Comparison of ENCODE assay signal across 17 cellular contexts in the genomic region with DNA sequence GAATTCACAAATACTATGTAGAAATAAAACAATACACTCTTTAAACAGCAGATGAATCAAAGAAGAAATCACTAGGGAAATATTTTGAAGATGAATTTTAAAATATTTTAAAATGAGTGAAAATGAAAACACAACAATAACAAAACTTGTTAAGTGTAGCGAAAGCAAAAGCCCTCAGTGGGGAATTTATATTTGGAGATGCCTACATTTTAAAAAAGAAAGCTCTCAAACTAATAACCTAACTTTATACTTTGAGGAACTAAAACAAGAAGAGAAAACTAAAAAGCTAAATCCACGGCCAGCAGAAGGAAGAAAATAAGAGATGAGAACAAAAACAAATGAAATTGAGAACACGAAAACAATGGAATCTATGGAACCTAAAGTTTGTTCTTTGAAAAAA. TPM values are rescaled to one million over a fixed set of nuclear protein-coding genes. Genes with fewer than 3 reads are reported as not detected.
A peak's percentile ranks its signal among the peaks of the same experiment; 100 is the strongest.
DNase-seq lines count a peak whose midpoint lies in the region; ATAC-seq and TF ChIP-seq lines count a peak whose summit lies in the region.
"Had no signal": no experiment of that assay in that cellular context is flagged by ENCODE, and none has a peak within 500 bp of the region (broad histone marks: within the 10 kb centered on the region; RNA-seq: fewer than 3 reads in every experiment).

No MANE protein-coding gene starts in this region.

- intact Hi-C loops in Calu3 (cut with micrococcal nuclease; ENCODE audit: unreplicated experiment) (no loop called here), CD14-positive monocyte (cut with micrococcal nuclease) (no loop called here)
- intact Hi-C loops in dendritic cell treated with granulocyte-macrophage colony-stimulating factor and Interleukin-4, amounts not matched to agents 40 ng/mL and 50 ng/mL, for 4 days (cut with micrococcal nuclease): no loop called here

- BruUV-seq in Calu3 (replicated peaks; lab: Mats Ljungman, UMichigan): TSS peak; percentile 21

- CTCF ChIA-PET in Calu3 (lab: Charles Lee): no interaction called here

- no peak overlapping the region for H3K27ac Mint-ChIP-seq in Calu3 (ENCODE audit: unreplicated experiment)
- H3K27ac Mint-ChIP-seq in dendritic cell treated with granulocyte-macrophage colony-stimulating factor and Interleukin-4, amounts not matched to agents 40 ng/mL and 50 ng/mL, for 4 days: peak overlapping the region; percentile 4
- no peak overlapping the region for H3K27ac Mint-ChIP-seq in CD14-positive monocyte
- H3K27ac Mint-ChIP-seq: CD4-positive, alpha-beta T cell; GM23338; IgD-negative memory B cell had no signal

- H3K4me1 Mint-ChIP-seq in Calu3 (ENCODE audit: low read depth, unreplicated experiment) (no peaks in the 10 kb centered on the region), CD14-positive monocyte (no peaks in the 10 kb centered on the region)
- peaks cover 6% of the 10 kb centered on the region for H3K4me1 Mint-ChIP-seq in dendritic cell treated with granulocyte-macrophage colony-stimulating factor and Interleukin-4, amounts not matched to agents 40 ng/mL and 50 ng/mL, for 4 days (ENCODE audit: low read depth)
- H3K4me1 Mint-ChIP-seq: GM23338, IgD-negative memory B cell had no signal

- TF ChIP-seq CTCF in Calu3 (IDR thresholded peaks at IDR 0.05; ENCODE audit: unreplicated experiment): no peak
- no peak for TF ChIP-seq CTCF in CD14-positive monocyte (IDR thresholded peaks at IDR 0.05)

- H3K4me3 Mint-ChIP-seq in Calu3 (ENCODE audit: low read depth, unreplicated experiment): no peak overlapping the region
- no peak overlapping the region for H3K4me3 Mint-ChIP-seq in dendritic cell treated with granulocyte-macrophage colony-stimulating factor and Interleukin-4, amounts not matched to agents 40 ng/mL and 50 ng/mL, for 4 days
- H3K4me3 Mint-ChIP-seq in CD14-positive monocyte: no peak overlapping the region
- H3K4me3 Mint-ChIP-seq: CD4-positive, alpha-beta T cell; GM23338; IgD-negative memory B cell had no signal

- no peaks in the 10 kb centered on the region for H3K27me3 Mint-ChIP-seq in Calu3 (ENCODE audit: unreplicated experiment)
- H3K27me3 Mint-ChIP-seq in dendritic cell treated with granulocyte-macrophage colony-stimulating factor and Interleukin-4, amounts not matched to agents 40 ng/mL and 50 ng/mL, for 4 days: peaks cover 4% of the 10 kb centered on the region
- H3K27me3 Mint-ChIP-seq in CD14-positive monocyte (ENCODE audit: low read depth in 3 of 3): peaks cover 2 to 4% (median 2%) of the 10 kb centered on the region in 3 donors
- H3K27me3 Mint-ChIP-seq: CD4-positive, alpha-beta T cell had no signal

- ATAC-seq in GM18868 (IDR thresholded peaks at IDR 0.05; ENCODE audit: unreplicated experiment) (peak; percentile 64), HG02870 (IDR thresholded peaks at IDR 0.05; ENCODE audit: unreplicated experiment) (peak; percentile 61), GM21381 (IDR thresholded peaks at IDR 0.05; ENCODE audit: unreplicated experiment) (no peak)
- ATAC-seq: GM23338 had no signal

- peaks cover 4% of the 10 kb centered on the region for H3K9me3 Mint-ChIP-seq in Calu3 (ENCODE audit: low read depth, unreplicated experiment)
- H3K9me3 Mint-ChIP-seq in dendritic cell treated with granulocyte-macrophage colony-stimulating factor and Interleukin-4, amounts not matched to agents 40 ng/mL and 50 ng/mL, for 4 days: peaks cover 10% of the 10 kb centered on the region
- peaks cover 0 to 6% (median 5%) of the 10 kb centered on the region in 7 donors for H3K9me3 Mint-ChIP-seq in CD14-positive monocyte

- H3K36me3 Mint-ChIP-seq in Calu3 (ENCODE audit: insufficient read depth, unreplicated experiment): peaks cover 3% of the 10 kb centered on the region
- H3K36me3 Mint-ChIP-seq in dendritic cell treated with granulocyte-macrophage colony-stimulating factor and Interleukin-4, amounts not matched to agents 40 ng/mL and 50 ng/mL, for 4 days (ENCODE audit: low read depth): peaks cover 11% of the 10 kb centered on the region
- peaks cover 32 to 36% of the 10 kb centered on the region in 2 donors for H3K36me3 Mint-ChIP-seq in CD14-positive monocyte

- DNase-seq in Calu3: no peak
- no peak for DNase-seq in 8988T
- DNase-seq in T1000 (lab: John Stamatoyannopoulos, UW): no peak
- DNase-seq in CD14-positive monocyte (ENCODE audit: low spot score): no peak
- DNase-seq: ACHN; CD4-positive, alpha-beta T cell; DMS153; DND-41; GDM1; H7; KG1 had no signal

RNA-seq across cellular contexts. Expression of a gene that starts 22.7 kb away (rescaled TPM):
- 41.7 and 45.8 TPM in 2 replicates for total RNA-seq in Calu3 (2022)
- polyA plus RNA-seq in CD14-positive monocyte: 1 to 10 TPM; 1.4 to 1.6 TPM

RNA-seq across cellular contexts. Expression of a gene that starts 30.8 kb away (rescaled TPM):
- not detected in 2 replicates for total RNA-seq in Calu3 (2022)
- polyA plus RNA-seq in CD14-positive monocyte: 100 to 1,000 TPM in 1 of 2 donors, 10 to 100 TPM in 1; 57.5 to 115 TPM
